Comparison of ENCODE assay signal across 1 cellular context in the genomic region with DNA sequence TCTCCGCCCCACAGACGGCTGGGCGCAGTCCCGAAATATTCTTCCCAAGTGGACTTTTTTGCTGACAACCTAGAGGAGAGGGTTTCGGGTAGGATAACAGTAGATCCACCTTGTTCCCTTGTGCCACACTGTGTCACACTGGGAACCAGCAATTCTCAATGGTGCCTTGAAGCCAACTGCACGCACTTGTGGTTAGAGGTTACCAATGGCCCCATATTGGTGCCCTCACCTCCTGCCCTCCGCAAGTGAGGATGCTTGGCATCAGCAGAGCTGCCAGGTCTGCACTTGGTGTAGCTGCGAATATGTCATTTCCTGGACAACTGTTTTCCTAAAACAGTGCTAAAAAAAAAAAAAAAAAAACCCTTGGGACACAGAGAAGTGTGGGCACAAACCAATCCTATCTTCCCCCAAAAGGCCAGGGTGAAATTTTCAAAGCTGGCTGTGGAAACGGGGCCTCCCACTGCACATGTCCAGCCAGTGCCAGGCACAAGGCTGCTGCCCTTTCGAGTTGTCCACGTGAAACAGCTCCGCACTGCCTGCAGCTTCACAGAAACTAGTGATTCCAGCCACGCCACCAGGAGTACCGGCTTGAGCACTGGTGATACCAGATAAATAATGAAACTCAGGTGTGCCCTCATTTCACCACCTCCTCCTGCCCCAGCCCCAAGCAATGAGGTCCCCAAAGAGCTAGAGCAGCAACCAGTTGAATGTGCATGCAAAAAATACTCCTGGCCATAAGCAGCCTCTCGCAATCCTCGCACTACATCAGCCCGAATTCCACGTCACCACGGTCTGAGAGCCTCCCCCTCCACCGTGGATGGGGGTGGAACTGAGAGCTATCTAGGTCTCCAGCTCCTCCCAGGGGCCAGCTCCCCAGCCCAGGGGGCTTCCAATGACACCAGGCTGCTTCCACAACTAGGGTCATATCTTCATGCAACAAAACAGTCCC.
TF ChIP-seq lines count a peak whose summit lies in the region.

No MANE protein-coding gene starts in this region.

TF ChIP-seq in liver, 16 proteins besides CTCF, POLR2A, EP300 and RAD21 (continued from another document):
- TF ChIP-seq, protein P1, sequence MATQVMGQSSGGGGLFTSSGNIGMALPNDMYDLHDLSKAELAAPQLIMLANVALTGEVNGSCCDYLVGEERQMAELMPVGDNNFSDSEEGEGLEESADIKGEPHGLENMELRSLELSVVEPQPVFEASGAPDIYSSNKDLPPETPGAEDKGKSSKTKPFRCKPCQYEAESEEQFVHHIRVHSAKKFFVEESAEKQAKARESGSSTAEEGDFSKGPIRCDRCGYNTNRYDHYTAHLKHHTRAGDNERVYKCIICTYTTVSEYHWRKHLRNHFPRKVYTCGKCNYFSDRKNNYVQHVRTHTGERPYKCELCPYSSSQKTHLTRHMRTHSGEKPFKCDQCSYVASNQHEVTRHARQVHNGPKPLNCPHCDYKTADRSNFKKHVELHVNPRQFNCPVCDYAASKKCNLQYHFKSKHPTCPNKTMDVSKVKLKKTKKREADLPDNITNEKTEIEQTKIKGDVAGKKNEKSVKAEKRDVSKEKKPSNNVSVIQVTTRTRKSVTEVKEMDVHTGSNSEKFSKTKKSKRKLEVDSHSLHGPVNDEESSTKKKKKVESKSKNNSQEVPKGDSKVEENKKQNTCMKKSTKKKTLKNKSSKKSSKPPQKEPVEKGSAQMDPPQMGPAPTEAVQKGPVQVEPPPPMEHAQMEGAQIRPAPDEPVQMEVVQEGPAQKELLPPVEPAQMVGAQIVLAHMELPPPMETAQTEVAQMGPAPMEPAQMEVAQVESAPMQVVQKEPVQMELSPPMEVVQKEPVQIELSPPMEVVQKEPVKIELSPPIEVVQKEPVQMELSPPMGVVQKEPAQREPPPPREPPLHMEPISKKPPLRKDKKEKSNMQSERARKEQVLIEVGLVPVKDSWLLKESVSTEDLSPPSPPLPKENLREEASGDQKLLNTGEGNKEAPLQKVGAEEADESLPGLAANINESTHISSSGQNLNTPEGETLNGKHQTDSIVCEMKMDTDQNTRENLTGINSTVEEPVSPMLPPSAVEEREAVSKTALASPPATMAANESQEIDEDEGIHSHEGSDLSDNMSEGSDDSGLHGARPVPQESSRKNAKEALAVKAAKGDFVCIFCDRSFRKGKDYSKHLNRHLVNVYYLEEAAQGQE (IDR thresholded peaks at IDR 0.05), result no peak
